In the genomic region with DNA sequence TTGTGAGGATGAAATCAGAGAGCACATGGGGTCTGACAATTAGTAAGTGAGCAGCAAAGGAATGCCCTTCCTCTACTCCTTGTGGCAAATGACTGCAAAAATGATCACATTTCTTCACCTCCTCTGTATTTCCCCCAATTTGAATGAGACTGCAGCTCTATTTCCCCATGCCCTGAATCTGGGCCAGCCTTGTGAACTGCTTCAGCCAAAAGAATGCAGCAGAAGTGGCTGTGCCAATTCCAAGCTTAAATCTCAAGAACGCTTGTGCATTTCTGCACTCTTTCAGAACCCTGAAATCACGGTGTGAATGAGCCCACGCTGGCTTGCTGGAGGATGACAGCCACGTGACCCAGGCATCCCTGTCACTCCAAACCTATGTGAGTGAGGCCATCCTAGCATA, we compare ENCODE assay signal across 23 cellular contexts. TPM values are rescaled to one million over a fixed set of nuclear protein-coding genes. Genes with fewer than 3 reads are reported as not detected.
DNase-seq lines count a peak whose midpoint lies in the region; ATAC-seq and TF ChIP-seq lines count a peak whose summit lies in the region.
"Had no signal": no experiment of that assay in that cellular context is flagged by ENCODE, and none has a peak within 500 bp of the region (broad histone marks: within the 10 kb centered on the region; RNA-seq: fewer than 3 reads in every experiment).

No MANE protein-coding gene starts in this region.

- POLR2A ChIA-PET in AG04450 (lab: Yijun Ruan, JAX), result interaction anchor here (0.6 kb wide), 1 partner anchor 42 kb away, joined by 6 read pairs; no protein-coding TSS in a partner anchor

- H3K4me3 ChIP-seq in AG04450 (ENCODE audit: low read depth, low read length) (no peak overlapping the region), choroid plexus epithelial cell (ENCODE audit: low read depth, low read length) (no peak overlapping the region), lung (no peak overlapping the region)
- H3K4me3 ChIP-seq: right lobe of liver had no signal

- H3K36me3 Mint-ChIP-seq in CD14-positive monocyte, result peaks cover 84 to 96% of the 10 kb centered on the region in 2 donors

- peaks cover 10 to 38% of the 10 kb centered on the region in 2 donors for H3K36me3 ChIP-seq in lung (ENCODE audit: control insufficient read depth in 2 of 2, insufficient read depth in 2 of 2, low read length in 2 of 2)

- H3K27me3 Mint-ChIP-seq in CD14-positive monocyte (ENCODE audit: low read depth in 3 of 3), result peaks cover 0 to 3% (median 1%) of the 10 kb centered on the region in 3 donors
- H3K27me3 Mint-ChIP-seq: activated B cell treated with CpG ODN at 0.5 μM for 24 hours; activated CD8-positive, alpha-beta T cell treated with anti-CD3 and anti-CD28 coated beads for 36 hours; activated naive CD8-positive, alpha-beta T cell treated with anti-CD3 and anti-CD28 coated beads, Interleukin-2, amount 10 ng/mL, durations not matched to agents 7 days and 5 days; central memory CD8-positive, alpha-beta T cell had no signal

- peak overlapping the region; percentile 11 for H3K27ac ChIP-seq in AG04450 (ENCODE audit: low read depth, low read length)
- H3K27ac ChIP-seq in lung (ENCODE audit: low read depth in 1 of 2, low read length in 1 of 2), result no peak overlapping the region
- H3K27ac ChIP-seq: right lobe of liver had no signal

- H3K4me1 ChIP-seq in lung (ENCODE audit: control insufficient read depth in 2 of 2, insufficient read depth in 2 of 2, low read length in 2 of 2), result peaks cover 0 to 4% of the 10 kb centered on the region in 2 donors

- H3K9me3 Mint-ChIP-seq in CD14-positive monocyte, result peaks cover 0 to 4% (median 0%) of the 10 kb centered on the region in 7 donors
- H3K9me3 Mint-ChIP-seq: activated B cell treated with CpG ODN at 0.5 μM for 24 hours; activated CD8-positive, alpha-beta T cell treated with anti-CD3 and anti-CD28 coated beads for 36 hours; activated naive CD8-positive, alpha-beta T cell treated with anti-CD3 and anti-CD28 coated beads, Interleukin-2, amount 10 ng/mL, durations not matched to agents 7 days and 5 days; activated T-helper 1 cell treated with anti-CD3 and anti-CD28 coated beads, Interleukin-12 subunit alpha, Interleukin-12 subunit beta, Interleukin-2, Interleukin-4 antibody, amounts not matched to agents 30 ng/mL and 10 ng/mL and 1 ng/mL, durations not matched to agents 14 hours and 24 hours and 36 hours; central memory CD8-positive, alpha-beta T cell; endodermal cell; T-helper 1 cell treated with Interleukin-12 subunit alpha and Interleukin-12 subunit beta and Interleukin-4 antibody, amounts not matched to agents 30 μg/mL and 1 μg/mL, for 36 hours had no signal

- ATAC-seq in lung (ENCODE audit: insufficient read depth, low FRiP score) (peak; percentile 24), GM21825 (IDR thresholded peaks at IDR 0.05; ENCODE audit: unreplicated experiment) (no peak)
- ATAC-seq: activated CD8-positive, alpha-beta T cell treated with anti-CD3 and anti-CD28 coated beads for 36 hours; right lobe of liver had no signal

- H3K9me3 ChIP-seq in AG04450 (ENCODE audit: control insufficient read depth, insufficient read depth, low read length) (no peaks in the 10 kb centered on the region), lung (ENCODE audit: control insufficient read depth in 2 of 2, insufficient read depth in 1 of 2, low read length in 1 of 2) (no peaks in the 10 kb centered on the region)
- H3K9me3 ChIP-seq: right lobe of liver had no signal

- H3K4me3 Mint-ChIP-seq in CD14-positive monocyte, result no peak overlapping the region
- H3K4me3 Mint-ChIP-seq: activated B cell treated with CpG ODN at 0.5 μM for 24 hours; activated CD8-positive, alpha-beta T cell treated with anti-CD3 and anti-CD28 coated beads for 36 hours; activated naive CD8-positive, alpha-beta T cell treated with anti-CD3 and anti-CD28 coated beads, Interleukin-2, amount 10 ng/mL, durations not matched to agents 7 days and 5 days; activated T-helper 1 cell treated with anti-CD3 and anti-CD28 coated beads, Interleukin-12 subunit alpha, Interleukin-12 subunit beta, Interleukin-2, Interleukin-4 antibody, amounts not matched to agents 30 ng/mL and 10 ng/mL and 1 ng/mL, durations not matched to agents 14 hours and 24 hours and 36 hours; central memory CD8-positive, alpha-beta T cell; endodermal cell; T-helper 1 cell treated with Interleukin-12 subunit alpha and Interleukin-12 subunit beta and Interleukin-4 antibody, amounts not matched to agents 30 μg/mL and 1 μg/mL, for 36 hours had no signal

- TF ChIP-seq CTCF in AG04450 (IDR thresholded peaks at IDR 0.05; ENCODE audit: low read depth, low read length) (no peak), choroid plexus epithelial cell (conservative IDR thresholded peaks at IDR 0.05; ENCODE audit: low read depth, low read length) (no peak), lung (IDR thresholded peaks at IDR 0.05; ENCODE audit: control extremely low read depth, extremely low read depth) (no peak), CD14-positive monocyte (IDR thresholded peaks at IDR 0.05) (no peak)

- H3K4me1 Mint-ChIP-seq in CD14-positive monocyte, result peaks cover 6% of the 10 kb centered on the region
- H3K4me1 Mint-ChIP-seq: endodermal cell had no signal

- DNase-seq in AG04450 (ENCODE audit: low read depth, low spot score) (no peak), GM04503 (ENCODE audit: low read depth) (peak; percentile 48), choroid plexus epithelial cell (ENCODE audit: low read depth) (peak; percentile 44), lung (ENCODE audit: low spot score) (no peak), CD14-positive monocyte (ENCODE audit: low spot score) (no peak), SHP77 treated with DMSO at 0.1 percent for 48 hours (lab: John Stamatoyannopoulos, UW) (no peak)
- no peak for DNase-seq in stimulated activated CD4-positive, alpha-beta T cell treated with anti-CD3 and anti-CD28 coated beads, Interleukin-2, amount 100 ng/mL, for 48 hours
- DNase-seq: activated B cell treated with CpG ODN at 0.5 μM for 24 hours; activated CD8-positive, alpha-beta T cell treated with anti-CD3 and anti-CD28 coated beads for 36 hours; activated naive CD8-positive, alpha-beta T cell treated with anti-CD3 and anti-CD28 coated beads, Interleukin-2, amount 10 ng/mL, durations not matched to agents 7 days and 5 days; Calu3; endodermal cell; Karpas-422; NCI-H1105; NCI-H526; right lobe of liver; SIG-M5; substantia nigra had no signal

- CTCF ChIA-PET in AG04450 (lab: Charles Lee), result interaction anchor here (1.5 kb wide), 1 partner anchor 76 kb away, joined by 3 read pairs; no protein-coding TSS in a partner anchor

- peak overlapping the region in 2 of 7 donors; percentile 6 to 43 for H3K27ac Mint-ChIP-seq in CD14-positive monocyte
- H3K27ac Mint-ChIP-seq: activated B cell treated with CpG ODN at 0.5 μM for 24 hours; activated CD8-positive, alpha-beta T cell treated with anti-CD3 and anti-CD28 coated beads for 36 hours; activated naive CD8-positive, alpha-beta T cell treated with anti-CD3 and anti-CD28 coated beads, Interleukin-2, amount 10 ng/mL, durations not matched to agents 7 days and 5 days; activated T-helper 1 cell treated with anti-CD3 and anti-CD28 coated beads, Interleukin-12 subunit alpha, Interleukin-12 subunit beta, Interleukin-2, Interleukin-4 antibody, amounts not matched to agents 30 ng/mL and 10 ng/mL and 1 ng/mL, durations not matched to agents 14 hours and 24 hours and 36 hours; endodermal cell; T-helper 1 cell treated with Interleukin-12 subunit alpha and Interleukin-12 subunit beta and Interleukin-4 antibody, amounts not matched to agents 30 μg/mL and 1 μg/mL, for 36 hours had no signal

- H3K27me3 ChIP-seq in AG04450 (ENCODE audit: control insufficient read depth, insufficient read depth, low read length) (no peaks in the 10 kb centered on the region), lung (ENCODE audit: control insufficient read depth, insufficient read depth) (no peaks in the 10 kb centered on the region)
- H3K27me3 ChIP-seq: right lobe of liver had no signal

- intact Hi-C loops in CD14-positive monocyte (cut with micrococcal nuclease), result no loop called here

- 57 to 61% methylated on average over 4 of the region's 4 CpGs for WGBS in lung, 2 donors

RNA-seq across cellular contexts. Expression of gene SLC43A3, which starts 9.9 kb away (rescaled TPM):
- 24.4 and 25.1 TPM in 2 replicates for polyA plus RNA-seq in AG04450 (2011; rRNA removed)
- 30.1 and 43.1 TPM in 2 replicates for polyA minus RNA-seq in AG04450 (2011; rRNA and poly(A)+ RNA removed)
- total RNA-seq in lung, result 100 to 1,000 TPM in 1 of 2 donors, 10 to 100 TPM in 1; 23.3 to 148 TPM
- 100 to 1,000 TPM in 1 of 2 donors, 10 to 100 TPM in 1; 61.4 to 155 TPM for polyA plus RNA-seq in lung
- 100 to 1,000 TPM; 109 to 116 TPM for polyA plus RNA-seq in CD14-positive monocyte

RNA-seq across cellular contexts. Expression of gene PRG2, which starts 26.6 kb away (rescaled TPM):
- polyA plus RNA-seq in AG04450 (2011; rRNA removed) (not detected in 2 replicates), lung (1 to 10 TPM in 1 of 2 donors, under 1 TPM in 1; 0.94 to 5.3 TPM), CD14-positive monocyte (not detected)
- polyA minus RNA-seq in AG04450 (2011; rRNA and poly(A)+ RNA removed), result not detected in 2 replicates
- under 1 TPM; 0.68 to 0.71 TPM for total RNA-seq in lung
- total RNA-seq: activated T-helper 1 cell treated with anti-CD3 and anti-CD28 coated beads, Interleukin-12 subunit alpha, Interleukin-12 subunit beta, Interleukin-2, Interleukin-4 antibody, amounts not matched to agents 30 ng/mL and 10 ng/mL and 1 ng/mL, durations not matched to agents 14 hours and 24 hours and 36 hours; Calu3; osteoblast had no signal

RNA-seq across cellular contexts. Expression of gene PRG3, which starts 36.1 kb away (rescaled TPM):
- polyA plus RNA-seq in AG04450 (2011; rRNA removed) (not detected in 2 replicates), lung (under 1 TPM in 1 of 2 donors, not detected in 1; 0.63 TPM), CD14-positive monocyte (not detected)
- not detected in 2 replicates for polyA minus RNA-seq in AG04450 (2011; rRNA and poly(A)+ RNA removed)
- 1 to 10 TPM in 1 of 2 donors, not detected in 1; 1.4 TPM for total RNA-seq in lung
- total RNA-seq: activated B cell treated with CpG ODN at 0.5 μM for 24 hours; activated CD8-positive, alpha-beta T cell treated with anti-CD3 and anti-CD28 coated beads for 36 hours; activated naive CD8-positive, alpha-beta T cell treated with anti-CD3 and anti-CD28 coated beads, Interleukin-2, amount 10 ng/mL, durations not matched to agents 7 days and 5 days; activated T-helper 1 cell treated with anti-CD3 and anti-CD28 coated beads, Interleukin-12 subunit alpha, Interleukin-12 subunit beta, Interleukin-2, Interleukin-4 antibody, amounts not matched to agents 30 ng/mL and 10 ng/mL and 1 ng/mL, durations not matched to agents 14 hours and 24 hours and 36 hours; Calu3; endodermal cell; osteoblast; right lobe of liver had no signal

RNA-seq across cellular contexts. Expression of gene RTN4RL2, which starts 43.3 kb away (rescaled TPM):
- polyA plus RNA-seq in AG04450 (2011; rRNA removed) (0.11 and 0.45 TPM in 2 replicates), lung (1 to 10 TPM; 1.5 to 1.8 TPM), CD14-positive monocyte (under 1 TPM; 0.40 to 0.53 TPM)
- polyA minus RNA-seq in AG04450 (2011; rRNA and poly(A)+ RNA removed), result not detected in 2 replicates
- total RNA-seq in lung, result 1 to 10 TPM in 1 of 2 donors, under 1 TPM in 1; 0.31 to 4.8 TPM
- total RNA-seq: activated T-helper 1 cell treated with anti-CD3 and anti-CD28 coated beads, Interleukin-12 subunit alpha, Interleukin-12 subunit beta, Interleukin-2, Interleukin-4 antibody, amounts not matched to agents 30 ng/mL and 10 ng/mL and 1 ng/mL, durations not matched to agents 14 hours and 24 hours and 36 hours had no signal

Comparison
In these comparisons a context has a peak if more than half of its experiments do, and no peak if none do; other contexts are left out.
1. DNase-seq: peak in GM04503 (single experiment) and choroid plexus epithelial cell (single experiment); none in AG04450 (single experiment), lung (single experiment), CD14-positive monocyte (single experiment), stimulated activated CD4-positive, alpha-beta T cell treated with anti-CD3 and anti-CD28 coated beads, Interleukin-2, amount 100 ng/mL, for 48 hours (0 of 2) and SHP77 treated with DMSO at 0.1 percent for 48 hours (single experiment).